ENCODE assay signal across 13 cellular contexts in the genomic region with DNA sequence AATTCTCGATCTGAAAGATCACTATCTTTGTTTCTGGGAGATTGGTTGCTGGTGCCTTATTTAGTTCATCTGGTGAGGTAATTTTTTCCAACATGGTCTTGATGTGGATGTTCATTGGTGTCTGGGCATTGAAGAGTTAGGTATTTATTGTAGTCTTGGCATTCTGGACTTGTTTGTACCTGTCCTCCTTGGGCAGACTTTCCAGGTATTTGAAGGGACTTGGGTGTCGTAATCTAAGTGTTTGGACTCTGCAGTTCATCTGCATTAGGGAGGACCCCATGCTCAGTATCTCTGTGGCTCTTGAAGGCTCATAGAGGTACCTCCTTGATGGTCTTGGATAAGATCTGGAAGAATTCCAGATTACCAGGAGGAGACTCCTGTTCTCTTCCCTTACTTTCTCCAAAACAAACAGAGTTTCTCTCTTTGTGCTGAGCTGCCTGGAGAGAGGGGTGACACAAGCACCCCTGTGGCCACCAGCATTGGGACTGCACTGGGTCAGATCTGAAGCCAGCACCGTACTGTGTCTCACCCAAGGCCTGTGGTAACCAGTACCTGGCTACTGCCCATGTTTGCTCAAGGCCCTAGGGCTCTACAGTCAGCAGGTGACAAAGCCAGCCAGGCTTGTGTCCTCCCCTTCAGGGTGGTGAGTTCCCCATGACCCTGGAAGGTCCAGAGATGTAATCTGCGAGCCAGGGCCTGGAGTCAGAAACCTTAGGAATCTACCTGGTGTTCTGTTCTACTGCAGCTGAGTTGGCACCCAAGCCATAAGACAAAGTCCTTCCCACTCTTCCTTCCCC. TPM values are rescaled to one million over a fixed set of nuclear protein-coding genes. Genes with fewer than 3 reads are reported as not detected.
A peak's percentile ranks its signal among the peaks of the same experiment; 100 is the strongest.
DNase-seq lines count a peak whose midpoint lies in the region; TF ChIP-seq lines count a peak whose summit lies in the region.
"Had no signal": no experiment of that assay in that cellular context is flagged by ENCODE, and none has a peak within 500 bp of the region (broad histone marks: within the 10 kb centered on the region; RNA-seq: fewer than 3 reads in every experiment).

No MANE protein-coding gene starts in this region.

- H3K4ac ChIP-seq in H9 (ENCODE audit: low read depth, low read length) (no peak overlapping the region), trophoblast cell (ENCODE audit: low read depth, low read length) (peak overlapping the region; percentile 22)

- POLR2A ChIA-PET in MCF 10A (lab: Yijun Ruan, JAX), result interaction anchor here (0.8 kb wide), 1 partner anchor 132 kb away, joined by 5 read pairs; no protein-coding TSS in a partner anchor

- TF ChIP-seq CTCF in H9 (conservative IDR thresholded peaks at IDR 0.05) (no peak), MCF 10A (IDR thresholded peaks at IDR 0.05; ENCODE audit: unreplicated experiment) (no peak), esophagus squamous epithelium (IDR thresholded peaks at IDR 0.05) (no peak)

- H3K27ac Mint-ChIP-seq in H9, result peak overlapping the region in 2 of 3 experiments; percentile 73 to 92; a peak in 3 of 7 replicates
- H3K27ac Mint-ChIP-seq in MCF 10A (ENCODE audit: low read depth, unreplicated experiment), result no peak overlapping the region
- H3K27ac Mint-ChIP-seq: CD8-positive, alpha-beta T cell had no signal

- H4K91ac ChIP-seq in H9 (ENCODE audit: insufficient read length, low read depth, low read length) (peak overlapping the region; percentile 48), trophoblast cell (ENCODE audit: low read depth, low read length) (peak overlapping the region; percentile 74)

- H3K9me3 Mint-ChIP-seq in H9, result peaks cover 15 to 21% of the 10 kb centered on the region in 2 experiments
- no peaks in the 10 kb centered on the region for H3K9me3 Mint-ChIP-seq in MCF 10A (ENCODE audit: unreplicated experiment)
- H3K9me3 Mint-ChIP-seq: CD8-positive, alpha-beta T cell had no signal

- H2BK20ac ChIP-seq in H9 (ENCODE audit: low read depth, low read length, poor library complexity, severe bottlenecking), result no peak overlapping the region

- intact Hi-C loops in MCF 10A (cut with micrococcal nuclease), result no loop called here
- intact Hi-C loops in esophagus squamous epithelium (cut with DNase I), result no loop called here

- H3K4me3 Mint-ChIP-seq in H9 (no peak overlapping the region; a peak in 1 of 5 replicates), MCF 10A (ENCODE audit: unreplicated experiment) (no peak overlapping the region)
- H3K4me3 Mint-ChIP-seq: CD8-positive, alpha-beta T cell had no signal

- H3K79me1 ChIP-seq in H9 (ENCODE audit: insufficient read depth, low read depth, low read length, poor library complexity, severe bottlenecking), result no peaks in the 10 kb centered on the region
- peaks cover 33% of the 10 kb centered on the region for H3K79me1 ChIP-seq in trophoblast cell (ENCODE audit: low read length)

- H3K27me3 ChIP-seq in H9 (ENCODE audit: insufficient read depth, low read length), result no peaks in the 10 kb centered on the region
- no peaks in the 10 kb centered on the region for H3K27me3 ChIP-seq in esophagus squamous epithelium
- no peaks in the 10 kb centered on the region for H3K27me3 ChIP-seq in trophoblast cell (ENCODE audit: insufficient read depth, low read length)
- H3K27me3 ChIP-seq: BE2C had no signal

- no peak overlapping the region for H2AFZ ChIP-seq in H9 (ENCODE audit: low read length)
- peak overlapping the region; percentile 26 for H2AFZ ChIP-seq in trophoblast cell (ENCODE audit: insufficient read depth, low read length, poor library complexity)

- no peaks in the 10 kb centered on the region for H4K20me1 ChIP-seq in H9 (ENCODE audit: control insufficient read depth, insufficient read depth, insufficient read length)

- H2BK12ac ChIP-seq in H9 (ENCODE audit: insufficient read length, low read depth, low read length) (no peak overlapping the region), trophoblast cell (ENCODE audit: low read length) (peak overlapping the region; percentile 9)

- H4K5ac ChIP-seq in H9 (ENCODE audit: insufficient read length, low read depth, low read length), result no peak overlapping the region

- H3K14ac ChIP-seq in H9 (ENCODE audit: insufficient read depth, low read length) (no peak overlapping the region), trophoblast cell (ENCODE audit: low read length) (peak overlapping the region; percentile 4)

- H4K12ac ChIP-seq in trophoblast cell (ENCODE audit: low read depth, low read length), result peak overlapping the region; percentile 45

- H2BK120ac ChIP-seq in H9 (ENCODE audit: low read depth, low read length, poor library complexity, severe bottlenecking) (no peak overlapping the region), trophoblast cell (ENCODE audit: insufficient read depth, low read length, poor library complexity) (peak overlapping the region; percentile 79)

- H3K18ac ChIP-seq in H9 (ENCODE audit: insufficient read length, low read depth, low read length), result no peak overlapping the region
- H3K18ac ChIP-seq in trophoblast cell (ENCODE audit: low read length), result peak overlapping the region; percentile 56

- H3K4me3 ChIP-seq in esophagus squamous epithelium (peak overlapping the region in 2 of 4 donors; percentile 11 to 15), trophoblast cell (ENCODE audit: low read depth, low read length) (no peak overlapping the region)
- H3K4me3 ChIP-seq: SK-N-MC had no signal

- TF ChIP-seq POLR2A in esophagus squamous epithelium (IDR thresholded peaks at IDR 0.05), result no peak

- H3K36me3 Mint-ChIP-seq in H9 (ENCODE audit: insufficient read depth in 1 of 3, low read depth in 3 of 3), result peaks cover 4 to 23% (median 21%) of the 10 kb centered on the region in 3 experiments; a peak in 6 of 7 replicates
- no peaks in the 10 kb centered on the region for H3K36me3 Mint-ChIP-seq in MCF 10A (ENCODE audit: insufficient read depth, unreplicated experiment)
- H3K36me3 Mint-ChIP-seq: CD8-positive, alpha-beta T cell had no signal

- H3K36me3 ChIP-seq in esophagus squamous epithelium (peaks cover 0 to 33% (median 0%) of the 10 kb centered on the region in 3 donors), trophoblast cell (ENCODE audit: control insufficient read depth in 1 of 2, insufficient read depth in 2 of 2, low read length in 2 of 2) (no peaks in the 10 kb centered on the region)
- H3K36me3 ChIP-seq: BE2C had no signal

- H3K9me3 ChIP-seq in H9 (ENCODE audit: control insufficient read depth, low read depth, low read length), result no peaks in the 10 kb centered on the region
- no peaks in the 10 kb centered on the region for H3K9me3 ChIP-seq in esophagus squamous epithelium
- H3K9me3 ChIP-seq in trophoblast cell (ENCODE audit: insufficient read depth, low read depth, low read length), result no peaks in the 10 kb centered on the region
- H3K9me3 ChIP-seq: BE2C had no signal

- H3K56ac ChIP-seq in H9 (ENCODE audit: insufficient read length, low read depth, low read length), result no peak overlapping the region

- H3K4me2 ChIP-seq in H9 (ENCODE audit: insufficient read depth, insufficient read length, low read length) (no peak overlapping the region), trophoblast cell (ENCODE audit: low read length) (no peak overlapping the region)

- H3K4me1 Mint-ChIP-seq in H9, result peaks cover 49 to 52% of the 10 kb centered on the region in 2 experiments
- no peaks in the 10 kb centered on the region for H3K4me1 Mint-ChIP-seq in MCF 10A (ENCODE audit: insufficient read depth, unreplicated experiment)

- CTCF ChIA-PET in MCF 10A (lab: Yijun Ruan, JAX), result interaction anchor here (0.7 to 1.4 kb wide), 4 partner anchors 62 to 126 kb away, joined by 3 to 5 read pairs (median 4); no protein-coding TSS in a partner anchor

- H2BK5ac ChIP-seq in H9 (ENCODE audit: insufficient read length, low read length), result no peak overlapping the region
- H2BK5ac ChIP-seq in trophoblast cell (ENCODE audit: low read depth, low read length, poor library complexity), result peak overlapping the region; percentile 66

- no peak overlapping the region for H2AK5ac ChIP-seq in H9 (ENCODE audit: insufficient read length, low read length)
- H2AK5ac ChIP-seq in trophoblast cell (ENCODE audit: low read length), result peak overlapping the region; percentile 3

- WGBS in H9 (ENCODE audit: extremely low coverage, insufficient read length, low lambda C conversion rate), result no CpG with 5 or more reads among the region's 4 CpGs
- WGBS in esophagus squamous epithelium, 2 donors, result 49 to 64% methylated on average over 2 to 3 of the region's 4 CpGs
- no CpG with 5 or more reads among the region's 4 CpGs for WGBS in trophoblast cell (ENCODE audit: extremely low coverage, insufficient coverage, insufficient read length)

- no peak overlapping the region for H3T11ph ChIP-seq in H9 (ENCODE audit: low read length)

- H2BK15ac ChIP-seq in H9 (ENCODE audit: low read depth, low read length), result no peak overlapping the region

- DNase-seq in H9 (peak; percentile 25), MCF 10A (ENCODE audit: unreplicated experiment) (peak; percentile 13), esophagus squamous epithelium (lab: John Stamatoyannopoulos, UW) (no peak), trophoblast cell (peak; percentile 95 to 96), NCI-H2196 (lab: John Stamatoyannopoulos, UW; ENCODE audit: unreplicated experiment) (no peak), amniotic stem cell (lab: John Stamatoyannopoulos, UW) (no peak), NCI-H1694 treated with DMSO at 0.1 percent for 48 hours (lab: John Stamatoyannopoulos, UW) (no peak)
- no peak for DNase-seq in activated CD8-positive, alpha-beta memory T cell treated with anti-CD3 and anti-CD28 coated beads, Interleukin-2, amount 50 U/mL, for 4 hours
- DNase-seq: BE2C; CD8-positive, alpha-beta T cell; NCI-H1048; PC-3 had no signal

- H3K27ac ChIP-seq in H9 (ENCODE audit: insufficient read length, low read depth, low read length) (no peak overlapping the region), esophagus squamous epithelium (peak overlapping the region; percentile 71 to 86 (median 79)), trophoblast cell (ENCODE audit: low read depth, low read length) (peak overlapping the region; percentile 96)

- H3K9ac ChIP-seq in H9 (ENCODE audit: extremely low read depth, insufficient read length, low read length) (no peak overlapping the region), trophoblast cell (ENCODE audit: low read length) (no peak overlapping the region)

- no peaks in the 10 kb centered on the region for H3K27me3 Mint-ChIP-seq in H9 (ENCODE audit: low read depth)
- H3K27me3 Mint-ChIP-seq in MCF 10A (ENCODE audit: insufficient read depth, unreplicated experiment), result no peaks in the 10 kb centered on the region

- no peak overlapping the region for H3K23ac ChIP-seq in H9 (ENCODE audit: insufficient read length, low read depth, low read length)
- H3K23ac ChIP-seq in trophoblast cell (ENCODE audit: low read length), result no peak overlapping the region

- BruUV-seq in MCF 10A (replicated peaks; lab: Mats Ljungman, UMichigan), result no TSS peak

- H3K79me2 ChIP-seq in H9 (ENCODE audit: insufficient read depth, low read length) (no peaks in the 10 kb centered on the region), trophoblast cell (ENCODE audit: control insufficient read depth, insufficient read depth, low read length, poor library complexity) (peaks cover 4% of the 10 kb centered on the region)

- H3K4me1 ChIP-seq in H9 (ENCODE audit: insufficient read depth, low read length) (peaks cover 2% of the 10 kb centered on the region; the same call in 1 of the 2 replicates), esophagus squamous epithelium (peaks cover 14 to 84% (median 26%) of the 10 kb centered on the region in 3 donors), trophoblast cell (ENCODE audit: control insufficient read depth in 1 of 2, insufficient read depth in 2 of 2, low read length in 2 of 2) (peaks cover 30 to 37% of the 10 kb centered on the region in 2 experiments)
- H3K4me1 ChIP-seq: BE2C had no signal

- no peak overlapping the region for H4K8ac ChIP-seq in H9 (replicated peaks; ENCODE audit: insufficient read length, low read depth, low read length)
- peak overlapping the region; percentile 66 for H4K8ac ChIP-seq in trophoblast cell (ENCODE audit: low read depth, low read length)

- H3K23me2 ChIP-seq in H9 (ENCODE audit: insufficient read length, low read depth, low read length, poor library complexity, severe bottlenecking), result no peaks in the 10 kb centered on the region

RNA-seq across cellular contexts. Expression of gene A2ML1, which starts 5.3 kb away (rescaled TPM):
- total RNA-seq in H9 (2021) (2.8 and 4.1 TPM in 2 replicates), MCF 10A (2022) (not detected in 2 replicates), esophagus squamous epithelium (1,000 to 10,000 TPM in 1 of 4 donors, 100 to 1,000 TPM in 3; 419 to 1,497 (median 509) TPM)
- 2.9 and 3.1 TPM in 2 replicates for polyA plus RNA-seq in trophoblast cell (2013)
- total RNA-seq: CD8-positive, alpha-beta T cell had no signal

Comparison
In these comparisons a context has a peak if more than half of its experiments do, and no peak if none do; other contexts are left out.
1. DNase-seq: peak in H9 (single experiment), MCF 10A (single experiment) and trophoblast cell (2 of 2); none in esophagus squamous epithelium (single experiment), NCI-H2196 (single experiment), amniotic stem cell (single experiment), activated CD8-positive, alpha-beta memory T cell treated with anti-CD3 and anti-CD28 coated beads, Interleukin-2, amount 50 U/mL, for 4 hours (single experiment) and NCI-H1694 treated with DMSO at 0.1 percent for 48 hours (single experiment).
2. RNA of gene A2ML1, which starts 5.3 kb away (total RNA-seq): 419 to 1,497 TPM in esophagus squamous epithelium; 2.8 to 4.1 TPM in H9 and not detected in MCF 10A; every median in the first group is over 10 times any median in the second.